In genomic region chr9:35110327-35110758, GRCh38 we compare ENCODE assay signal across 8 cellular contexts. TPM values are rescaled to one million over a fixed set of nuclear protein-coding genes. Genes with fewer than 3 reads are reported as not detected.
A peak's percentile ranks its signal among the peaks of the same experiment; 100 is the strongest.
DNase-seq lines count a peak whose midpoint lies in the region; ATAC-seq, FAIRE-seq and TF ChIP-seq lines count a peak whose summit lies in the region.

No MANE protein-coding gene starts in this region.

- H3K4me1 ChIP-seq in OCI-LY7 (ENCODE audit: insufficient read depth, low read length, poor library complexity, severe bottlenecking) = peaks cover 35% of the 10 kb centered on the region
- peaks cover 47% of the 10 kb centered on the region for H3K4me1 ChIP-seq in endothelial cell of umbilical vein (ENCODE audit: control insufficient read depth, extremely low read depth, insufficient read depth, low read length)
- H3K4me1 ChIP-seq in mesendoderm (ENCODE audit: control insufficient read depth, low read depth, low read length) = peaks cover 9% of the 10 kb centered on the region
- H3K4me1 ChIP-seq in MM.1S (ENCODE audit: low read length) = peaks cover 28% of the 10 kb centered on the region

- POLR2A ChIA-PET in OCI-LY7 (lab: Charles Lee) = interaction anchor here (0.5 kb wide), 1 partner anchor 30 kb away, joined by 4 read pairs; no protein-coding TSS in a partner anchor
- POLR2A ChIA-PET in endothelial cell of umbilical vein (lab: Charles Lee) = interaction anchor here (0.8 kb wide), 1 partner anchor 38 kb away, joined by 3 read pairs; the partner anchor contains the start of gene VCP

- H4K5ac ChIP-seq in mesendoderm (ENCODE audit: low read length) = no peak overlapping the region

- no peaks in the 10 kb centered on the region for H3K27me3 ChIP-seq in endothelial cell of umbilical vein (ENCODE audit: control insufficient read depth in 2 of 2, insufficient read depth in 2 of 2, low read length in 2 of 2)
- no peaks in the 10 kb centered on the region for H3K27me3 ChIP-seq in mesendoderm (ENCODE audit: insufficient read depth, low read length, poor library complexity)
- no peaks in the 10 kb centered on the region for H3K27me3 ChIP-seq in MM.1S (replicated peaks; ENCODE audit: insufficient read depth, low read length)

- no peak overlapping the region for H3K4ac ChIP-seq in mesendoderm (ENCODE audit: low read depth, low read length)

- no peak overlapping the region for H3K56ac ChIP-seq in mesendoderm (ENCODE audit: low read length)

- H3K9me2 ChIP-seq in OCI-LY7 (ENCODE audit: insufficient read depth, low read length) = no peaks in the 10 kb centered on the region
- H3K9me2 ChIP-seq in MM.1S (replicated peaks; ENCODE audit: insufficient read depth, low read length) = no peaks in the 10 kb centered on the region

- H3K9me3 Mint-ChIP-seq in nephron = no peaks in the 10 kb centered on the region

- FAIRE-seq in endothelial cell of umbilical vein (lab: Jason Lieb, UNC) = peak; percentile 79

- no peak overlapping the region for H3K23ac ChIP-seq in mesendoderm (ENCODE audit: low read length)

- H3K18ac ChIP-seq in mesendoderm (ENCODE audit: low read length) = no peak overlapping the region

- H3K36me3 ChIP-seq in OCI-LY7 (ENCODE audit: insufficient read depth, low read length) (no peaks in the 10 kb centered on the region), endothelial cell of umbilical vein (ENCODE audit: control insufficient read depth in 2 of 2, extremely low read depth in 1 of 2, insufficient read depth in 2 of 2, low read length in 2 of 2) (peaks cover 3 to 29% of the 10 kb centered on the region in 2 experiments), mesendoderm (ENCODE audit: control insufficient read depth, insufficient read depth, low read length) (no peaks in the 10 kb centered on the region), MM.1S (replicated peaks; ENCODE audit: insufficient read depth, low read length) (no peaks in the 10 kb centered on the region)

- BruUV-seq in OCI-LY7 (replicated peaks; lab: Mats Ljungman, UMichigan) = no TSS peak
- BruUV-seq in endothelial cell of umbilical vein (replicated peaks; lab: Mats Ljungman, UMichigan) = no TSS peak

- H3K79me2 ChIP-seq in OCI-LY7 (ENCODE audit: insufficient read depth, low read depth, low read length) (no peaks in the 10 kb centered on the region), endothelial cell of umbilical vein (ENCODE audit: control insufficient read depth, insufficient read depth, low read length) (peaks cover 30% of the 10 kb centered on the region), mesendoderm (ENCODE audit: control insufficient read depth, insufficient read depth, low read length) (no peaks in the 10 kb centered on the region), MM.1S (ENCODE audit: low read length) (peaks cover 16% of the 10 kb centered on the region)

- no peaks in the 10 kb centered on the region for H3K27me3 Mint-ChIP-seq in nephron (ENCODE audit: low read depth)

- H3K9me3 ChIP-seq in OCI-LY7 (ENCODE audit: low read length) = no peaks in the 10 kb centered on the region
- no peaks in the 10 kb centered on the region for H3K9me3 ChIP-seq in endothelial cell of umbilical vein (replicated peaks; ENCODE audit: control insufficient read depth, insufficient read depth, low read length)
- no peaks in the 10 kb centered on the region for H3K9me3 ChIP-seq in MM.1S (replicated peaks; ENCODE audit: insufficient read depth, low read length)

- H2BK15ac ChIP-seq in mesendoderm (replicated peaks; ENCODE audit: low read depth) = no peak overlapping the region

- no peak overlapping the region for H2BK5ac ChIP-seq in mesendoderm (ENCODE audit: low read length)

- CTCF ChIA-PET in OCI-LY7 (lab: Charles Lee; ENCODE audit: unreplicated experiment) (interaction anchor here (0.7 kb wide), 1 partner anchor 13 kb away, joined by 4 read pairs; no protein-coding TSS in a partner anchor), endothelial cell of umbilical vein (lab: Charles Lee) (interaction anchor here (0.8 to 2.7 kb wide), 4 partner anchors 14 to 350 kb away, joined by 3 to 10 read pairs (median 4); partner anchors contain the start of gene PIGO)

- no peak overlapping the region for H3K27ac ChIP-seq in OCI-LY7 (ENCODE audit: low read depth, low read length, poor library complexity, severe bottlenecking)
- peak overlapping the region; percentile 89 for H3K27ac ChIP-seq in endothelial cell of umbilical vein (ENCODE audit: insufficient read depth, low read depth, low read length)
- H3K27ac ChIP-seq in mesendoderm (ENCODE audit: low read depth, low read length) = no peak overlapping the region
- H3K27ac ChIP-seq in MM.1S (ENCODE audit: low read length) = no peak overlapping the region

- H3F3A ChIP-seq in MM.1S (ENCODE audit: insufficient read depth, low read length) = peaks cover 12% of the 10 kb centered on the region; the same call in 1 of the 2 replicates

- peak overlapping the region; percentile 88 to 90 (median 90) for H3K4me3 Mint-ChIP-seq in nephron

- ATAC-seq in HG02884 (IDR thresholded peaks at IDR 0.05; ENCODE audit: unreplicated experiment) (no peak), GM21447 (IDR thresholded peaks at IDR 0.05; ENCODE audit: unreplicated experiment) (no peak)

- TF ChIP-seq POLR2A in endothelial cell of umbilical vein (IDR thresholded peaks at IDR 0.05; ENCODE audit: low read depth, low read length) = peak; percentile 12

- H3K4me3 ChIP-seq in OCI-LY7 (ENCODE audit: low read depth, low read length, poor library complexity, severe bottlenecking) (no peak overlapping the region), endothelial cell of umbilical vein (replicated peaks in 1 of 3; ENCODE audit: insufficient read depth in 1 of 3, low read depth in 1 of 3, low read length in 3 of 3) (peak overlapping the region in 2 of 3 experiments; percentile 60 to 85), mesendoderm (ENCODE audit: low read length) (no peak overlapping the region), MM.1S (ENCODE audit: low read length) (no peak overlapping the region)

- peak overlapping the region; percentile 95 for H3K4me2 ChIP-seq in OCI-LY7 (ENCODE audit: low read length)
- peak overlapping the region; percentile 76 for H3K4me2 ChIP-seq in endothelial cell of umbilical vein (ENCODE audit: insufficient read depth, low read length)
- H3K4me2 ChIP-seq in mesendoderm (ENCODE audit: low read length) = no peak overlapping the region
- H3K4me2 ChIP-seq in MM.1S (ENCODE audit: low read depth, low read length) = no peak overlapping the region

- dilution Hi-C loops in endothelial cell of umbilical vein (cut with MboI; ENCODE audit: extremely low pct_ligation_motif_present, low sequenced_read_pairs) = no loop called here

- no peak for TF ChIP-seq CTCF in OCI-LY7 (conservative IDR thresholded peaks at IDR 0.05; ENCODE audit: low read length)
- TF ChIP-seq CTCF in endothelial cell of umbilical vein (IDR thresholded peaks at IDR 0.05; ENCODE audit: extremely low read depth in 1 of 2, insufficient read depth in 1 of 2, low read depth in 1 of 2, low read length in 2 of 2) = no peak
- TF ChIP-seq CTCF in nephron (IDR thresholded peaks at IDR 0.05; ENCODE audit: unreplicated experiment in 3 of 3) = no peak
- TF ChIP-seq CTCF in MM.1S (IDR thresholded peaks at IDR 0.05; ENCODE audit: low read length) = no peak

- H3K27ac Mint-ChIP-seq in nephron = peak overlapping the region in 2 of 3 experiments; percentile 90 to 91

- H3K36me3 Mint-ChIP-seq in nephron (ENCODE audit: low read depth) = peaks cover 16% of the 10 kb centered on the region

- H4K20me1 ChIP-seq in OCI-LY7 (ENCODE audit: insufficient read depth, low read length) (no peaks in the 10 kb centered on the region), endothelial cell of umbilical vein (replicated peaks; ENCODE audit: control insufficient read depth, extremely low read depth, insufficient read depth, low read length) (no peaks in the 10 kb centered on the region), MM.1S (ENCODE audit: insufficient read depth, low read length) (no peaks in the 10 kb centered on the region)

- peaks cover 10% of the 10 kb centered on the region for H3K79me1 ChIP-seq in mesendoderm (ENCODE audit: low read length)

- intact Hi-C loops in OCI-LY7 (cut with micrococcal nuclease; ENCODE audit: unreplicated experiment) (no loop called here), endothelial cell of umbilical vein (cut with micrococcal nuclease) (loop anchor here (2.0 to 5.0 kb wide), 3 partner anchors 122 to 492 kb away; partner anchors contain the start of gene DNAJB5)

- peaks cover 41% of the 10 kb centered on the region for H3K4me1 Mint-ChIP-seq in nephron

- H2AFZ ChIP-seq in OCI-LY7 (ENCODE audit: low read length) = no peak overlapping the region
- H2AFZ ChIP-seq in endothelial cell of umbilical vein (ENCODE audit: low read depth, low read length) = no peak overlapping the region
- H2AFZ ChIP-seq in MM.1S (ENCODE audit: low read length) = no peak overlapping the region

- no peak overlapping the region for H2BK120ac ChIP-seq in mesendoderm (ENCODE audit: low read depth, low read length)

- in situ Hi-C loops in Caki2 (cut with HindIII; ENCODE audit: low pct_unique_long_range_greater_than_20kb, low sequenced_read_pairs) = no loop called here

- DNase-seq in Caki2 (ENCODE audit: low read depth) (peak; percentile 29), OCI-LY7 (ENCODE audit: low spot score) (no peak), endothelial cell of umbilical vein (ENCODE audit: low read depth, low spot score) (peak; percentile 62), mesendoderm (no peak), MM.1S (no peak)

- no peak overlapping the region for H4K8ac ChIP-seq in mesendoderm (ENCODE audit: low read depth, low read length)

- H2AK5ac ChIP-seq in mesendoderm (ENCODE audit: low read length) = no peak overlapping the region

- WGBS in mesendoderm (ENCODE audit: extremely low coverage, insufficient coverage, low lambda C conversion rate) = no CpG with 5 or more reads among the region's 3 CpGs

- no peaks in the 10 kb centered on the region for H3K9me1 ChIP-seq in endothelial cell of umbilical vein (replicated peaks; ENCODE audit: control insufficient read depth, extremely low read depth, insufficient read depth, low read length)

- H3K9ac ChIP-seq in endothelial cell of umbilical vein (replicated peaks; ENCODE audit: extremely low read depth, insufficient read depth, low read length) = peak overlapping the region; percentile 87
- no peak overlapping the region for H3K9ac ChIP-seq in mesendoderm (ENCODE audit: low read length)
- H3K9ac ChIP-seq in MM.1S (ENCODE audit: low read length) = no peak overlapping the region

RNA-seq across cellular contexts. Expression of gene ATOSB, which starts 5.3 kb away (rescaled TPM):
- total RNA-seq in Caki2 (2014; rRNA removed; shearing (Covaris generic); ENCODE audit: low replicate concordance) = 4.1 and 6.4 TPM in 2 replicates
- total RNA-seq in OCI-LY7 (2014; rRNA removed; shearing (Covaris generic)) = 1.4 and 1.5 TPM in 2 replicates
- total RNA-seq in OCI-LY7 (2022) (4.7 and 6.1 TPM in 2 replicates), endothelial cell of umbilical vein (34.7 and 39.4 TPM in 2 replicates)
- 58.0 and 69.6 TPM in 2 replicates for polyA plus RNA-seq in endothelial cell of umbilical vein
- 40.5 and 44.3 TPM in 2 replicates for polyA plus RNA-seq in endothelial cell of umbilical vein (2011; cell fraction: cytosol; rRNA removed)
- polyA plus RNA-seq in endothelial cell of umbilical vein (2011; cell fraction: nucleus; rRNA removed) = 63.3 and 68.1 TPM in 2 replicates
- 39.3 and 47.8 TPM in 2 replicates for polyA plus RNA-seq in endothelial cell of umbilical vein (2012)
- polyA minus RNA-seq in endothelial cell of umbilical vein = 36.1 and 38.5 TPM in 2 replicates
- 3.2 TPM for polyA minus RNA-seq in endothelial cell of umbilical vein (2011; cell fraction: cytosol; rRNA and poly(A)+ RNA removed)
- 13.1 and 14.2 TPM in 2 replicates for polyA minus RNA-seq in endothelial cell of umbilical vein (2011; cell fraction: nucleus; rRNA and poly(A)+ RNA removed)
- 6.3 TPM for polyA plus RNA-seq in mesendoderm (2013, experiment 1 of 2)
- 6.4 TPM for polyA plus RNA-seq in mesendoderm (2013, experiment 2 of 2)

RNA-seq across cellular contexts. Expression of gene STOML2, which starts 7.4 kb away (rescaled TPM):
- 187 and 211 TPM in 2 replicates for total RNA-seq in Caki2 (2014; rRNA removed; shearing (Covaris generic); ENCODE audit: low replicate concordance)
- total RNA-seq in OCI-LY7 (2014; rRNA removed; shearing (Covaris generic)) = 152 and 158 TPM in 2 replicates
- total RNA-seq in OCI-LY7 (2022) (139 and 155 TPM in 2 replicates), endothelial cell of umbilical vein (142 and 144 TPM in 2 replicates)
- 187 and 206 TPM in 2 replicates for polyA plus RNA-seq in endothelial cell of umbilical vein
- polyA plus RNA-seq in endothelial cell of umbilical vein (2011; cell fraction: cytosol; rRNA removed) = 186 and 208 TPM in 2 replicates
- 142 and 153 TPM in 2 replicates for polyA plus RNA-seq in endothelial cell of umbilical vein (2011; cell fraction: nucleus; rRNA removed)
- 155 and 168 TPM in 2 replicates for polyA plus RNA-seq in endothelial cell of umbilical vein (2012)
- polyA minus RNA-seq in endothelial cell of umbilical vein = 80.6 and 98.1 TPM in 2 replicates
- 36.0 TPM for polyA minus RNA-seq in endothelial cell of umbilical vein (2011; cell fraction: cytosol; rRNA and poly(A)+ RNA removed)
- polyA minus RNA-seq in endothelial cell of umbilical vein (2011; cell fraction: nucleus; rRNA and poly(A)+ RNA removed) = 21.5 and 27.6 TPM in 2 replicates
- 156 TPM for polyA plus RNA-seq in mesendoderm (2013, experiment 1 of 2)
- 157 TPM for polyA plus RNA-seq in mesendoderm (2013, experiment 2 of 2)

RNA-seq across cellular contexts. Expression of gene PIGO, which starts 14.0 kb away (rescaled TPM):
- 15.8 and 25.2 TPM in 2 replicates for total RNA-seq in Caki2 (2014; rRNA removed; shearing (Covaris generic); ENCODE audit: low replicate concordance)
- 12.7 and 16.0 TPM in 2 replicates for total RNA-seq in OCI-LY7 (2014; rRNA removed; shearing (Covaris generic))
- 27.5 and 27.9 TPM in 2 replicates for total RNA-seq in OCI-LY7 (2022)
- total RNA-seq in endothelial cell of umbilical vein = 17.7 and 23.5 TPM in 2 replicates
- polyA plus RNA-seq in endothelial cell of umbilical vein = 27.3 and 29.8 TPM in 2 replicates
- 15.6 and 15.7 TPM in 2 replicates for polyA plus RNA-seq in endothelial cell of umbilical vein (2011; cell fraction: cytosol; rRNA removed)
- polyA plus RNA-seq in endothelial cell of umbilical vein (2011; cell fraction: nucleus; rRNA removed) = 37.9 and 39.9 TPM in 2 replicates
- polyA plus RNA-seq in endothelial cell of umbilical vein (2012) = 12.1 and 16.4 TPM in 2 replicates
- 26.8 and 30.7 TPM in 2 replicates for polyA minus RNA-seq in endothelial cell of umbilical vein
- 17.0 TPM for polyA minus RNA-seq in endothelial cell of umbilical vein (2011; cell fraction: cytosol; rRNA and poly(A)+ RNA removed)
- polyA minus RNA-seq in endothelial cell of umbilical vein (2011; cell fraction: nucleus; rRNA and poly(A)+ RNA removed) = 14.3 and 21.3 TPM in 2 replicates
- 10.3 TPM for polyA plus RNA-seq in mesendoderm (2013, experiment 1 of 2)
- 10.0 TPM for polyA plus RNA-seq in mesendoderm (2013, experiment 2 of 2)

RNA-seq across cellular contexts. Expression of gene FANCG, which starts 30.6 kb away (rescaled TPM):
- total RNA-seq in Caki2 (2014; rRNA removed; shearing (Covaris generic); ENCODE audit: low replicate concordance) = 36.1 and 53.0 TPM in 2 replicates
- 85.1 and 86.5 TPM in 2 replicates for total RNA-seq in OCI-LY7 (2014; rRNA removed; shearing (Covaris generic))
- total RNA-seq in OCI-LY7 (2022) = 121 and 145 TPM in 2 replicates
- 50.0 and 58.0 TPM in 2 replicates for total RNA-seq in endothelial cell of umbilical vein
- polyA plus RNA-seq in endothelial cell of umbilical vein = 26.5 and 31.6 TPM in 2 replicates
- polyA plus RNA-seq in endothelial cell of umbilical vein (2011; cell fraction: cytosol; rRNA removed) = 25.1 and 25.9 TPM in 2 replicates
- 136 and 163 TPM in 2 replicates for polyA plus RNA-seq in endothelial cell of umbilical vein (2011; cell fraction: nucleus; rRNA removed)
- polyA plus RNA-seq in endothelial cell of umbilical vein (2012) = 34.0 and 48.0 TPM in 2 replicates
- polyA minus RNA-seq in endothelial cell of umbilical vein = 31.6 and 38.1 TPM in 2 replicates
- 33.4 TPM for polyA minus RNA-seq in endothelial cell of umbilical vein (2011; cell fraction: cytosol; rRNA and poly(A)+ RNA removed)
- polyA minus RNA-seq in endothelial cell of umbilical vein (2011; cell fraction: nucleus; rRNA and poly(A)+ RNA removed) = 38.6 and 53.9 TPM in 2 replicates
- 49.3 TPM for polyA plus RNA-seq in mesendoderm (2013, experiment 1 of 2)
- 50.2 TPM for polyA plus RNA-seq in mesendoderm (2013, experiment 2 of 2)

RNA-seq across cellular contexts. Expression of gene VCP, which starts 37.9 kb away (rescaled TPM):
- 118 and 136 TPM in 2 replicates for total RNA-seq in Caki2 (2014; rRNA removed; shearing (Covaris generic); ENCODE audit: low replicate concordance)
- total RNA-seq in OCI-LY7 (2014; rRNA removed; shearing (Covaris generic)) = 158 and 187 TPM in 2 replicates
- total RNA-seq in OCI-LY7 (2022) (200 and 212 TPM in 2 replicates), endothelial cell of umbilical vein (450 and 493 TPM in 2 replicates)
- 310 and 349 TPM in 2 replicates for polyA plus RNA-seq in endothelial cell of umbilical vein
- 326 and 364 TPM in 2 replicates for polyA plus RNA-seq in endothelial cell of umbilical vein (2011; cell fraction: cytosol; rRNA removed)
- 575 and 655 TPM in 2 replicates for polyA plus RNA-seq in endothelial cell of umbilical vein (2011; cell fraction: nucleus; rRNA removed)
- polyA plus RNA-seq in endothelial cell of umbilical vein (2012) = 540 and 568 TPM in 2 replicates
- polyA minus RNA-seq in endothelial cell of umbilical vein = 905 and 912 TPM in 2 replicates
- polyA minus RNA-seq in endothelial cell of umbilical vein (2011; cell fraction: cytosol; rRNA and poly(A)+ RNA removed) = 223 TPM
- 389 and 396 TPM in 2 replicates for polyA minus RNA-seq in endothelial cell of umbilical vein (2011; cell fraction: nucleus; rRNA and poly(A)+ RNA removed)
- polyA plus RNA-seq in mesendoderm (2013, experiment 1 of 2) = 163 TPM
- polyA plus RNA-seq in mesendoderm (2013, experiment 2 of 2) = 162 TPM

Comparison
In these comparisons a context has a peak if more than half of its experiments do, and no peak if none do; other contexts are left out.
1. DNase-seq: peak in Caki2 (single experiment) and endothelial cell of umbilical vein (single experiment); none in OCI-LY7 (single experiment), mesendoderm (single experiment) and MM.1S (single experiment).
2. H3K4me2 ChIP-seq: peak in OCI-LY7 (single experiment) and endothelial cell of umbilical vein (single experiment); none in mesendoderm (single experiment) and MM.1S (single experiment).
3. H3K4me3 ChIP-seq: peak in endothelial cell of umbilical vein (2 of 3); none in OCI-LY7 (single experiment), mesendoderm (single experiment) and MM.1S (single experiment).